ENCODE assay signal across 22 cellular contexts in genomic region chr1:29017975-29018712, GRCh38.
"Had no signal": no experiment of that assay in that cellular context is flagged by ENCODE, and none has a peak within 500 bp of the region (broad histone marks: within the 10 kb centered on the region; RNA-seq: fewer than 3 reads in every experiment).

No MANE protein-coding gene starts in this region.

- H3K27me3 Mint-ChIP-seq: naive thymus-derived CD8-positive, alpha-beta T cell; progenitor cell of endocrine pancreas; type B pancreatic cell had no signal

- H3K4me3 ChIP-seq: lung, spleen, thoracic aorta had no signal

- ATAC-seq: activated naive CD4-positive, alpha-beta T cell treated with anti-CD3 and anti-CD28 coated beads, Interleukin-2, amount 50 U/mL, for 72 hours; foreskin keratinocyte; naive thymus-derived CD8-positive, alpha-beta T cell had no signal

- H3K36me3 ChIP-seq: thoracic aorta had no signal

- H3K4me3 Mint-ChIP-seq: naive thymus-derived CD8-positive, alpha-beta T cell; T-helper 2 cell treated with Interferon-gamma antibody and Interleukin-4, amounts not matched to agents 5 μg/mL and 100 μg/mL, for 36 hours; type B pancreatic cell had no signal

- DNase-seq: activated CD4-positive, alpha-beta T cell treated with anti-CD3 and anti-CD28 coated beads, Interleukin-2, amount 50 U/mL, for 1 hour; activated CD4-positive, CD25-positive, alpha-beta regulatory T cell treated with anti-CD3 and anti-CD28 coated beads, Interleukin-2, amount 50 U/mL, for 72 hours; activated CD8-positive, alpha-beta memory T cell treated with anti-CD3 and anti-CD28 coated beads, Interleukin-2, amount 50 U/mL, for 48 hours; activated effector memory CD4-positive, alpha-beta T cell treated with Interleukin-2 at 50 U/mL for 16 hours; activated T-cell treated with anti-CD3 and anti-CD28 coated beads, Interleukin-2, amount 50 U/mL, for 48 hours; central memory CD4-positive, alpha-beta T cell; effector memory CD4-positive, alpha-beta T cell; foreskin keratinocyte; kidney; naive thymus-derived CD8-positive, alpha-beta T cell; spleen; stimulated activated CD4-positive, alpha-beta T cell treated with anti-CD3 and anti-CD28 coated beads, Interleukin-4, amount 100 ng/mL, for 1 hour; stimulated activated naive CD4-positive, alpha-beta T cell treated with Interleukin-2 at 50 U/mL for 16 hours; SW 1271; WERI-Rb-1 had no signal

- H3K9me3 Mint-ChIP-seq: activated naive CD4-positive, alpha-beta T cell treated with anti-CD3 and anti-CD28 coated beads, Interleukin-2, amount 50 U/mL, for 72 hours; naive thymus-derived CD8-positive, alpha-beta T cell; T-helper 2 cell treated with Interferon-gamma antibody and Interleukin-4, amounts not matched to agents 5 μg/mL and 100 μg/mL, for 36 hours; type B pancreatic cell had no signal

- H3K27me3 ChIP-seq: foreskin keratinocyte, spleen had no signal

- H3K9me3 ChIP-seq: spleen, thoracic aorta had no signal

- FAIRE-seq: astrocyte, kidney had no signal

- H3K27ac ChIP-seq: foreskin keratinocyte, spleen, thoracic aorta, WERI-Rb-1 had no signal

- H3K27ac Mint-ChIP-seq: progenitor cell of endocrine pancreas; T-helper 2 cell treated with Interferon-gamma antibody and Interleukin-4, amounts not matched to agents 5 μg/mL and 100 μg/mL, for 36 hours; type B pancreatic cell had no signal

- H3K4me1 ChIP-seq: spleen had no signal
